In the genomic region with DNA sequence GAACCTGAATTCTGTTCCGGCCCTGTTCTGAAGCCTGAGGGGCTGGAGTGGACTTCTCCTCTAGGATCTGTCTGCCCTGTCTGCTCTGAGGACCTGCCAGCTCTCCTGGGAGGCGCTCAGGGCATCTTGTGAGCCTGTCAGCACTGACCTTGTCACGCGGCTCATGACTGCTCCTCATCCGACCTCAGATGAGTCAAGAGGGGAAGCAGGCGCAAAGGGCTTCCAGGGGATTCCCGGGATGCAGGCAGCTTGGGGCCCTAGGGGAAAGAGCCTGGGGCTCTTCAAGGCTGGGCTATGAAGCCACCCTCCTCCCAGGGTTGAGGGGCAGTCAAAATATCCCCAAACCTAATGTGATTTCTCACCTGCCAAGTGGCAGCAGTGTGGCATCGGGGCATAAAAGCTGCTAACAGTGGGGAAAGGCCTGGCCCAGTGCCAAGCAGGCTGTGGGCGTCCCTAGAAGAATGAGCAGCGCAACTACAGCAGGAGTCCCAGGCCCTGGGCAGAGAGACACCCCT, we compare ENCODE assay signal across 8 cellular contexts. TPM values are rescaled to one million over a fixed set of nuclear protein-coding genes. Genes with fewer than 3 reads are reported as not detected.
DNase-seq lines count a peak whose midpoint lies in the region; ATAC-seq and TF ChIP-seq lines count a peak whose summit lies in the region.

No MANE protein-coding gene starts in this region.

- no peak overlapping the region; the same call in 1 of the 2 replicates for H3K4me2 ChIP-seq in OCI-LY7 (ENCODE audit: low read length)

- H2AFZ ChIP-seq in OCI-LY7 (ENCODE audit: low read length), result peak overlapping the region; percentile 58; the same call in 1 of the 2 replicates

- H3K36me3 ChIP-seq in HEK293 (ENCODE audit: control insufficient read depth in 2 of 2, insufficient read depth in 1 of 2, low read length in 2 of 2) (no peaks in the 10 kb centered on the region), OCI-LY7 (ENCODE audit: insufficient read depth, low read length) (no peaks in the 10 kb centered on the region), prostate gland (no peaks in the 10 kb centered on the region)

- DNase-seq in GM10266 (ENCODE audit: extremely low spot score), result peak; percentile 57
- no peak for DNase-seq in OCI-LY7 (ENCODE audit: low spot score)
- DNase-seq in fibroblast of villous mesenchyme (ENCODE audit: low read depth), result peak; percentile 92
- peak; percentile 90 for DNase-seq in renal cortical epithelial cell (ENCODE audit: low read depth)
- no peak for DNase-seq in NCI-H526 treated with DMSO at 0.1 percent for 48 hours (lab: John Stamatoyannopoulos, UW)
- DNase-seq in prostate gland (ENCODE audit: low spot score), result no peak

- H3K27me3 ChIP-seq in prostate gland (replicated peaks; ENCODE audit: insufficient read depth), result no peaks in the 10 kb centered on the region

- no peak for TF ChIP-seq CTCF in GM10266 (IDR thresholded peaks at IDR 0.05; ENCODE audit: control insufficient read depth, insufficient read depth, low read depth, missing control alignments)
- TF ChIP-seq CTCF in HEK293 (tag by site-specific recombination; IDR thresholded peaks at IDR 0.05), result no peak
- no peak for TF ChIP-seq CTCF in OCI-LY7 (conservative IDR thresholded peaks at IDR 0.05; ENCODE audit: low read length)
- TF ChIP-seq CTCF in fibroblast of villous mesenchyme (IDR thresholded peaks at IDR 0.05; ENCODE audit: insufficient read depth, low read depth, low read length), result no peak
- TF ChIP-seq CTCF in prostate gland (IDR thresholded peaks at IDR 0.05), result no peak

- intact Hi-C loops in OCI-LY7 (cut with micrococcal nuclease; ENCODE audit: unreplicated experiment) (no loop called here), prostate gland (cut with DNase I) (no loop called here)

- H3K4me3 Mint-ChIP-seq in activated T-helper 17 cell treated with anti-CD3 and anti-CD28 coated beads, Interleukin-2, amount 50 U/mL, for 72 hours, result peak overlapping the region; percentile 84

- BruUV-seq in OCI-LY7 (replicated peaks; lab: Mats Ljungman, UMichigan), result no TSS peak

- H3K9me3 Mint-ChIP-seq in activated T-helper 17 cell treated with anti-CD3 and anti-CD28 coated beads, Interleukin-2, amount 50 U/mL, for 72 hours, result no peaks in the 10 kb centered on the region

- H4K20me1 ChIP-seq in OCI-LY7 (ENCODE audit: insufficient read depth, low read length), result no peaks in the 10 kb centered on the region

- POLR2A ChIA-PET in HEK293 (lab: Yijun Ruan, JAX), result interaction anchor here (0.5 kb wide), 1 partner anchor 433 kb away, joined by 9 read pairs; no protein-coding TSS in a partner anchor
- POLR2A ChIA-PET in OCI-LY7 (lab: Charles Lee), result interaction anchor here (0.5 to 1.2 kb wide), 3 partner anchors 10 to 652 kb away, joined by 4 to 5 read pairs (median 5); no protein-coding TSS in a partner anchor

- 44% methylated on average over 10 of the region's 10 CpGs for WGBS in prostate gland

- peaks cover 16% of the 10 kb centered on the region for H3K4me1 Mint-ChIP-seq in activated T-helper 17 cell treated with anti-CD3 and anti-CD28 coated beads, Interleukin-2, amount 50 U/mL, for 72 hours

- CTCF ChIA-PET in HEK293 (lab: Yijun Ruan, JAX) (no interaction called here), OCI-LY7 (lab: Charles Lee; ENCODE audit: unreplicated experiment) (no interaction called here)

- H3K4me3 ChIP-seq in HEK293 (ENCODE audit: low read depth, low read length) (no peak overlapping the region), OCI-LY7 (ENCODE audit: low read depth, low read length, poor library complexity, severe bottlenecking) (no peak overlapping the region), fibroblast of villous mesenchyme (ENCODE audit: low read depth, low read length) (no peak overlapping the region), prostate gland (no peak overlapping the region)

- no peak for TF ChIP-seq POLR2A in prostate gland (IDR thresholded peaks at IDR 0.05)

- H3K36me3 Mint-ChIP-seq in activated T-helper 17 cell treated with anti-CD3 and anti-CD28 coated beads, Interleukin-2, amount 50 U/mL, for 72 hours (ENCODE audit: low read depth), result no peaks in the 10 kb centered on the region

- H3K27ac Mint-ChIP-seq in activated T-helper 17 cell treated with anti-CD3 and anti-CD28 coated beads, Interleukin-2, amount 50 U/mL, for 72 hours, result peak overlapping the region; percentile 90

- H3K27ac ChIP-seq in HEK293 (ENCODE audit: extremely low read depth, low read depth, low read length) (no peak overlapping the region), OCI-LY7 (ENCODE audit: low read depth, low read length, poor library complexity, severe bottlenecking) (no peak overlapping the region), prostate gland (no peak overlapping the region)

- ATAC-seq in activated T-helper 17 cell treated with anti-CD3 and anti-CD28 coated beads, Interleukin-2, amount 50 U/mL, for 72 hours (replicated peaks), result peak; percentile 87

- H3K9me3 ChIP-seq in HEK293 (ENCODE audit: control insufficient read depth, insufficient read depth, low read depth, low read length) (no peaks in the 10 kb centered on the region), OCI-LY7 (ENCODE audit: low read length) (no peaks in the 10 kb centered on the region), prostate gland (no peaks in the 10 kb centered on the region)

- H3K79me2 ChIP-seq in OCI-LY7 (ENCODE audit: insufficient read depth, low read depth, low read length), result no peaks in the 10 kb centered on the region

- H3K27me3 Mint-ChIP-seq in activated T-helper 17 cell treated with anti-CD3 and anti-CD28 coated beads, Interleukin-2, amount 50 U/mL, for 72 hours, result no peaks in the 10 kb centered on the region

- no peaks in the 10 kb centered on the region; the same call in 1 of the 2 replicates for H3K4me1 ChIP-seq in HEK293 (ENCODE audit: control insufficient read depth, insufficient read depth, low read length)
- H3K4me1 ChIP-seq in OCI-LY7 (ENCODE audit: insufficient read depth, low read length, poor library complexity, severe bottlenecking), result peaks cover 14% of the 10 kb centered on the region
- H3K4me1 ChIP-seq in prostate gland (replicated peaks), result no peaks in the 10 kb centered on the region

- H3K9me2 ChIP-seq in OCI-LY7 (ENCODE audit: insufficient read depth, low read length), result no peaks in the 10 kb centered on the region

TF ChIP-seq in HEK293, 187 proteins besides CTCF, POLR2A, EP300 and RAD21 (continues in another document):
- TF ChIP-seq ZNF184 (tag by site-specific recombination; IDR thresholded peaks at IDR 0.05), result 0 out of 2 replicates have a peak, but pooled peaks have one; percentile 46
- TF ChIP-seq, protein P1, sequence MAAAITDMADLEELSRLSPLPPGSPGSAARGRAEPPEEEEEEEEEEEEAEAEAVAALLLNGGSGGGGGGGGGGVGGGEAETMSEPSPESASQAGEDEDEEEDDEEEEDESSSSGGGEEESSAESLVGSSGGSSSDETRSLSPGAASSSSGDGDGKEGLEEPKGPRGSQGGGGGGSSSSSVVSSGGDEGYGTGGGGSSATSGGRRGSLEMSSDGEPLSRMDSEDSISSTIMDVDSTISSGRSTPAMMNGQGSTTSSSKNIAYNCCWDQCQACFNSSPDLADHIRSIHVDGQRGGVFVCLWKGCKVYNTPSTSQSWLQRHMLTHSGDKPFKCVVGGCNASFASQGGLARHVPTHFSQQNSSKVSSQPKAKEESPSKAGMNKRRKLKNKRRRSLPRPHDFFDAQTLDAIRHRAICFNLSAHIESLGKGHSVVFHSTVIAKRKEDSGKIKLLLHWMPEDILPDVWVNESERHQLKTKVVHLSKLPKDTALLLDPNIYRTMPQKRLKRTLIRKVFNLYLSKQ (tag by site-specific recombination; IDR thresholded peaks at IDR 0.05; ENCODE audit: borderline replicate concordance), result no peak
- peak; percentile 46; the same call in 1 of the 2 replicates for TF ChIP-seq ZNF600 (tag by site-specific recombination; IDR thresholded peaks at IDR 0.05)
- TF ChIP-seq, protein P2, sequence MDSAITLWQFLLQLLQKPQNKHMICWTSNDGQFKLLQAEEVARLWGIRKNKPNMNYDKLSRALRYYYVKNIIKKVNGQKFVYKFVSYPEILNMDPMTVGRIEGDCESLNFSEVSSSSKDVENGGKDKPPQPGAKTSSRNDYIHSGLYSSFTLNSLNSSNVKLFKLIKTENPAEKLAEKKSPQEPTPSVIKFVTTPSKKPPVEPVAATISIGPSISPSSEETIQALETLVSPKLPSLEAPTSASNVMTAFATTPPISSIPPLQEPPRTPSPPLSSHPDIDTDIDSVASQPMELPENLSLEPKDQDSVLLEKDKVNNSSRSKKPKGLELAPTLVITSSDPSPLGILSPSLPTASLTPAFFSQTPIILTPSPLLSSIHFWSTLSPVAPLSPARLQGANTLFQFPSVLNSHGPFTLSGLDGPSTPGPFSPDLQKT (IDR thresholded peaks at IDR 0.05; ENCODE audit: borderline replicate concordance, low read depth, low read length), result no peak
- TF ChIP-seq GLIS2 (tag by site-specific recombination; IDR thresholded peaks at IDR 0.05), result peak; percentile 30; the same call in 1 of the 2 replicates

RNA-seq across cellular contexts. Expression of a gene that starts 27.6 kb away (rescaled TPM):
- total RNA-seq in OCI-LY7 (2014; rRNA removed; shearing (Covaris generic)), result 0.88 and 2.1 TPM in 2 replicates
- total RNA-seq in OCI-LY7 (2022) (3.1 and 5.1 TPM in 2 replicates), fibroblast of villous mesenchyme (3.9 and 7.1 TPM in 2 replicates), renal cortical epithelial cell (0.35 and 1.1 TPM in 2 replicates), prostate gland (10 to 100 TPM in 1 of 2 donors, 1 to 10 TPM in 1; 3.3 to 23.9 TPM)
- total RNA-seq in activated T-helper 17 cell treated with anti-CD3 and anti-CD28 coated beads, Interleukin-2, amount 50 U/mL, for 72 hours, result 10 to 100 TPM in 1 of 2 donors, 1 to 10 TPM in 1; 4.3 to 10.1 TPM

RNA-seq across cellular contexts. Expression of a gene that starts 42.3 kb away (rescaled TPM):
- 10.1 and 12.0 TPM in 2 replicates for total RNA-seq in OCI-LY7 (2014; rRNA removed; shearing (Covaris generic))
- total RNA-seq in OCI-LY7 (2022), result 21.3 and 24.5 TPM in 2 replicates
- total RNA-seq in activated T-helper 17 cell treated with anti-CD3 and anti-CD28 coated beads, Interleukin-2, amount 50 U/mL, for 72 hours, result 10 to 100 TPM; 21.8 to 25.9 TPM
- total RNA-seq in fibroblast of villous mesenchyme, result 30.9 and 48.8 TPM in 2 replicates
- total RNA-seq in renal cortical epithelial cell, result 8.7 and 11.9 TPM in 2 replicates
- 10 to 100 TPM in 1 of 2 donors, 1 to 10 TPM in 1; 8.6 to 31.8 TPM for total RNA-seq in prostate gland

RNA-seq across cellular contexts. Expression of a gene that starts 58.6 kb away (rescaled TPM):
- 78.0 and 82.9 TPM in 2 replicates for total RNA-seq in OCI-LY7 (2014; rRNA removed; shearing (Covaris generic))
- total RNA-seq in OCI-LY7 (2022), result 112 and 126 TPM in 2 replicates
- 10 to 100 TPM; 44.4 to 53.1 TPM for total RNA-seq in activated T-helper 17 cell treated with anti-CD3 and anti-CD28 coated beads, Interleukin-2, amount 50 U/mL, for 72 hours
- total RNA-seq in fibroblast of villous mesenchyme, result 9.7 and 11.2 TPM in 2 replicates
- 0.60 and 5.7 TPM in 2 replicates for total RNA-seq in renal cortical epithelial cell
- 1 to 10 TPM in 1 of 2 donors, under 1 TPM in 1; 0.82 to 9.8 TPM for total RNA-seq in prostate gland

Comparison
In these comparisons a context has a peak if more than half of its experiments do, and no peak if none do; other contexts are left out.
1. DNase-seq: peak in GM10266 (single experiment), fibroblast of villous mesenchyme (single experiment) and renal cortical epithelial cell (single experiment); none in OCI-LY7 (single experiment), NCI-H526 treated with DMSO at 0.1 percent for 48 hours (single experiment) and prostate gland (single experiment).